Comparison of ENCODE assay signal across 8 cellular contexts in the genomic region with DNA sequence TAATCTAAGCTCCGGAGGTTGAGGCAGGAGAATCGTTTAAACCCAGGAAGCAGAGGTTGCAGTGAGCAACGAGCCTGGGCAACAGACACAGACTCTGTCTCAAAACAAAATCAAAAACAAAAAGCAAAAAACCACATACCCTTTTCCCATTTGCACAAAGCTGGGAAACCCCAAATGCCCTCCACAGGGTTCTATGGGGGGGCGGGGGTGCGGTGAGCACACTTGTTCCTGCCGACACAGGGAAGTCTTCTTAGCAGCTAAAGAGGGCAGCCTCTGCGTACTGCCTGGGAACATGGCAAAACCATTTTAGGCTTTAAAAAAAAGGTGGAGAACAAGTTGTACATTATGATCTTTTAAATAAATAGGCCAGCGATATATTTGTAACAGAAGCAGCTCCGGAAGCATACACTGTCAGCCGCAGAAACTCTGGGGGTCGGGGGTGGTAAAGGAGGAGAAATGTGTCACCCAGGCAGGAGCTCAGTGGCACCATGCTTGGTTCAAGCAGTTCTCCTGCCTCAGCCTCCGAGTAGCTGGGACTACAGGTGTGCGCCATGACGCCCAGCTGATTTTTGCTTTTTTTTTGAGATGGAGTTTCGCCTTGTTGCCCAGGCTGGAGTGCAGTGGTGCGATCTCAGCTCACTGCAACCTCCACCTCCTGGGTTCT. TPM values are rescaled to one million over a fixed set of nuclear protein-coding genes. Genes with fewer than 3 reads are reported as not detected.
DNase-seq lines count a peak whose midpoint lies in the region; ATAC-seq and TF ChIP-seq lines count a peak whose summit lies in the region.
"Not testable (repeated sequence)": the region's sequence is repeated elsewhere in the genome, so short reads cannot be mapped to it uniquely, and the experiment has no call there.

No MANE protein-coding gene starts in this region.

- not testable (repeated sequence) for TF ChIP-seq CTCF in BE2C (IDR thresholded peaks at IDR 0.05; ENCODE audit: low read depth, low read length); HCT116 (IDR thresholded peaks at IDR 0.05 in 2 of 3, conservative IDR thresholded peaks at IDR 0.05 in 1 of 3; ENCODE audit: borderline replicate concordance in 1 of 3, insufficient read depth in 1 of 3, low read depth in 2 of 3, low read length in 2 of 3); Panc1 (IDR thresholded peaks at IDR 0.05)

- H3K4me3 Mint-ChIP-seq in activated CD4-positive, alpha-beta T cell treated with anti-CD3 and anti-CD28 coated beads, Interleukin-2, amount 10 ng/mL, durations not matched to agents 7 days and 5 days, result peak overlapping the region; percentile 89
- peak overlapping the region; percentile 97 for H3K4me3 Mint-ChIP-seq in activated naive CD4-positive, alpha-beta T cell treated with anti-CD3 and anti-CD28 coated beads for 36 hours
- H3K4me3 Mint-ChIP-seq in effector memory CD8-positive, alpha-beta T cell, result peak overlapping the region; percentile 93 to 95
- peak overlapping the region; percentile 25 to 97 (median 68) for H3K4me3 Mint-ChIP-seq in naive thymus-derived CD4-positive, alpha-beta T cell

- not testable (repeated sequence) for ATAC-seq in HCT116; Panc1; naive thymus-derived CD4-positive, alpha-beta T cell
- ATAC-seq in effector memory CD8-positive, alpha-beta T cell (replicated peaks), result peak; percentile 54

- POLR2A ChIA-PET in HCT116 (lab: Charles Lee), result interaction anchor here (0.6 to 3.2 kb wide), 8 partner anchors 9 to 830 kb away, joined by 3 to 12 read pairs (median 4); no protein-coding TSS in a partner anchor
- POLR2A ChIA-PET in Panc1 (lab: Charles Lee), result not testable (repeated sequence)
- POLR2A ChIA-PET in activated CD4-positive, alpha-beta T cell treated with anti-CD3 and anti-CD28 coated beads, Interleukin-2, amount 10 ng/mL, durations not matched to agents 7 days and 5 days (lab: Charles Lee), result interaction anchor here (1.1 kb wide), 1 partner anchor 14 kb away, joined by 4 read pairs; no protein-coding TSS in a partner anchor
- POLR2A ChIA-PET in naive thymus-derived CD4-positive, alpha-beta T cell (lab: Charles Lee), result interaction anchor here (0.5 to 1.9 kb wide), 5 partner anchors 16 to 101 kb away, joined by 3 to 6 read pairs (median 4); partner anchors contain the start of gene KLHDC4

- not testable (repeated sequence) for H3K4me2 ChIP-seq in HCT116 (ENCODE audit: low read length)

- not testable (repeated sequence) for H3K27me3 Mint-ChIP-seq in activated CD4-positive, alpha-beta T cell treated with anti-CD3 and anti-CD28 coated beads, Interleukin-2, amount 10 ng/mL, durations not matched to agents 7 days and 5 days; activated naive CD4-positive, alpha-beta T cell treated with anti-CD3 and anti-CD28 coated beads for 36 hours (ENCODE audit: low read depth); effector memory CD8-positive, alpha-beta T cell; naive thymus-derived CD4-positive, alpha-beta T cell

- peak overlapping the region; percentile 90 for H3K4me3 ChIP-seq in BE2C (ENCODE audit: low read depth, low read length)
- H3K4me3 ChIP-seq in HCT116 (replicated peaks in 1 of 2; ENCODE audit: low read depth in 1 of 2, low read length in 2 of 2); naive thymus-derived CD4-positive, alpha-beta T cell (ENCODE audit: low read length): not testable (repeated sequence)
- H3K4me3 ChIP-seq in Panc1 (ENCODE audit: low read depth in 2 of 2, low read length in 2 of 2), result peak overlapping the region; percentile 68 to 81

- peaks cover 33% of the 10 kb centered on the region for H3K36me3 Mint-ChIP-seq in activated CD4-positive, alpha-beta T cell treated with anti-CD3 and anti-CD28 coated beads, Interleukin-2, amount 10 ng/mL, durations not matched to agents 7 days and 5 days (ENCODE audit: low read depth)
- H3K36me3 Mint-ChIP-seq in activated naive CD4-positive, alpha-beta T cell treated with anti-CD3 and anti-CD28 coated beads for 36 hours (ENCODE audit: low read depth), result peaks cover 62% of the 10 kb centered on the region
- H3K36me3 Mint-ChIP-seq in effector memory CD8-positive, alpha-beta T cell (ENCODE audit: insufficient read depth), result peaks cover 81% of the 10 kb centered on the region
- peaks cover 0 to 25% (median 0%) of the 10 kb centered on the region in 5 donors for H3K36me3 Mint-ChIP-seq in naive thymus-derived CD4-positive, alpha-beta T cell

- peak overlapping the region; percentile 93 for H3K27ac Mint-ChIP-seq in activated CD4-positive, alpha-beta T cell treated with anti-CD3 and anti-CD28 coated beads, Interleukin-2, amount 10 ng/mL, durations not matched to agents 7 days and 5 days
- H3K27ac Mint-ChIP-seq in activated naive CD4-positive, alpha-beta T cell treated with anti-CD3 and anti-CD28 coated beads for 36 hours, result peak overlapping the region; percentile 98
- H3K27ac Mint-ChIP-seq in effector memory CD8-positive, alpha-beta T cell, result peak overlapping the region; percentile 98 to 99
- H3K27ac Mint-ChIP-seq in naive thymus-derived CD4-positive, alpha-beta T cell, result peak overlapping the region in 5 of 9 donors; percentile 3 to 96 (median 70)

- in situ Hi-C loops in Panc1 (cut with HindIII; ENCODE audit: low pct_unique_long_range_greater_than_20kb, low sequenced_read_pairs), result not testable (repeated sequence)

- peaks cover 28% of the 10 kb centered on the region; the same call in 1 of the 2 replicates for H4K20me1 ChIP-seq in HCT116 (ENCODE audit: insufficient read depth)

- not testable (repeated sequence) for H3K9me2 ChIP-seq in HCT116 (ENCODE audit: insufficient read depth)

- RAD21 ChIA-PET in HCT116 (lab: Charles Lee; ENCODE audit: low non-redundant PET in 1 of 2, low total read pairs in 2 of 2, uncharacterized antibody in 2 of 2, unreplicated experiment in 2 of 2), result not testable (repeated sequence)

- H3K4me1 Mint-ChIP-seq in activated CD4-positive, alpha-beta T cell treated with anti-CD3 and anti-CD28 coated beads, Interleukin-2, amount 10 ng/mL, durations not matched to agents 7 days and 5 days, result peaks cover 60% of the 10 kb centered on the region
- peaks cover 52% of the 10 kb centered on the region for H3K4me1 Mint-ChIP-seq in activated naive CD4-positive, alpha-beta T cell treated with anti-CD3 and anti-CD28 coated beads for 36 hours (ENCODE audit: low read depth)
- peaks cover 37 to 43% of the 10 kb centered on the region in 2 donors for H3K4me1 Mint-ChIP-seq in effector memory CD8-positive, alpha-beta T cell (ENCODE audit: low read depth in 2 of 2)
- peaks cover 16 to 58% (median 30%) of the 10 kb centered on the region in 7 donors for H3K4me1 Mint-ChIP-seq in naive thymus-derived CD4-positive, alpha-beta T cell

- not testable (repeated sequence) for TF ChIP-seq POLR2A in HCT116 (IDR thresholded peaks at IDR 0.05; ENCODE audit: borderline replicate concordance, extremely low read depth, insufficient read depth, insufficient read length)

- H3K36me3 ChIP-seq in BE2C, result peaks cover 27% of the 10 kb centered on the region
- H3K36me3 ChIP-seq in HCT116 (ENCODE audit: control insufficient read depth in 1 of 2, insufficient read depth in 2 of 2, low read length in 2 of 2), result peaks cover 0 to 23% of the 10 kb centered on the region in 2 experiments; a peak in 2 of 4 replicates
- not testable (repeated sequence) for H3K36me3 ChIP-seq in Panc1 (ENCODE audit: control insufficient read depth, insufficient read depth, low read length); naive thymus-derived CD4-positive, alpha-beta T cell (ENCODE audit: control insufficient read depth in 2 of 3, insufficient read depth in 3 of 3, low read length in 3 of 3)

- not testable (repeated sequence) for H3K27me3 ChIP-seq in BE2C; HCT116 (ENCODE audit: insufficient read depth, low read length); Panc1 (ENCODE audit: control insufficient read depth, insufficient read depth, low read length); naive thymus-derived CD4-positive, alpha-beta T cell (ENCODE audit: control insufficient read depth in 2 of 2, insufficient read depth in 2 of 2, low read length in 2 of 2)

- H3K9ac ChIP-seq in HCT116 (ENCODE audit: low read length), result not testable (repeated sequence)

- not testable (repeated sequence) for DNase-seq in BE2C; HCT116 (ENCODE audit: low read depth, low spot score); Panc1 (ENCODE audit: low read depth, low spot score)
- DNase-seq in activated CD4-positive, alpha-beta T cell treated with anti-CD3 and anti-CD28 coated beads, Interleukin-2, amount 10 ng/mL, durations not matched to agents 7 days and 5 days, result peak; percentile 40
- peak; percentile 80 for DNase-seq in activated naive CD4-positive, alpha-beta T cell treated with anti-CD3 and anti-CD28 coated beads for 36 hours
- peak; percentile 65 to 77 (median 73) for DNase-seq in effector memory CD8-positive, alpha-beta T cell
- DNase-seq in naive thymus-derived CD4-positive, alpha-beta T cell, result peak in 3 of 9 donors; percentile 25 to 67 (median 45)
- peak; percentile 63 for DNase-seq in stimulated activated CD4-positive, alpha-beta T cell treated with anti-CD3 and anti-CD28 coated beads, Interleukin-4, amount 100 ng/mL, for 24 hours

- intact Hi-C loops in HCT116 (cut with micrococcal nuclease); Panc1 (cut with micrococcal nuclease; ENCODE audit: unreplicated experiment): not testable (repeated sequence)
- intact Hi-C loops in activated naive CD4-positive, alpha-beta T cell treated with anti-CD3 and anti-CD28 coated beads for 36 hours (cut with micrococcal nuclease), result loop anchor here (1.0 kb wide), 1 partner anchor 87 kb away; no protein-coding TSS in a partner anchor
- intact Hi-C loops in naive thymus-derived CD4-positive, alpha-beta T cell (cut with micrococcal nuclease), result loop anchor here (10.0 kb wide), 2 partner anchors 371 to 481 kb away; partner anchors contain the start of genes FBXO31 (in 1 of the 2) and ZCCHC14 (in 1 of the 2)

- not testable (repeated sequence) for H3K9me3 ChIP-seq in BE2C; HCT116 (ENCODE audit: control insufficient read depth in 1 of 2, insufficient read depth in 1 of 2, low read depth in 1 of 2, low read length in 2 of 2); Panc1 (ENCODE audit: control insufficient read depth, insufficient read depth, low read depth, low read length); naive thymus-derived CD4-positive, alpha-beta T cell (ENCODE audit: control insufficient read depth in 2 of 3, low read length in 3 of 3)

- peaks cover 17% of the 10 kb centered on the region for H3K4me1 ChIP-seq in BE2C
- H3K4me1 ChIP-seq in HCT116 (ENCODE audit: control insufficient read depth in 1 of 2, insufficient read depth in 2 of 2, low read length in 2 of 2), result peaks cover 35 to 68% of the 10 kb centered on the region in 2 experiments
- peaks cover 16% of the 10 kb centered on the region for H3K4me1 ChIP-seq in Panc1 (ENCODE audit: control insufficient read depth, insufficient read depth, low read length)
- H3K4me1 ChIP-seq in naive thymus-derived CD4-positive, alpha-beta T cell (ENCODE audit: control insufficient read depth in 2 of 2, insufficient read depth in 2 of 2, low read length in 2 of 2), result peaks cover 17 to 20% of the 10 kb centered on the region in 2 donors

- not testable (repeated sequence) for H3K27ac ChIP-seq in HCT116 (ENCODE audit: low read depth, low read length); naive thymus-derived CD4-positive, alpha-beta T cell (ENCODE audit: low read depth, low read length)
- peak overlapping the region; percentile 65; the same call in 1 of the 2 replicates for H3K27ac ChIP-seq in Panc1 (ENCODE audit: low read length)

- H2AFZ ChIP-seq in HCT116 (ENCODE audit: low read depth, low read length, poor library complexity, severe bottlenecking), result not testable (repeated sequence)

- H3K79me2 ChIP-seq in HCT116 (ENCODE audit: insufficient read depth, low read length), result peaks cover 81% of the 10 kb centered on the region

- TF ChIP-seq RAD21 in HCT116 (IDR thresholded peaks at IDR 0.05; ENCODE audit: low read depth), result not testable (repeated sequence)

- CTCF ChIA-PET in HCT116 (lab: Charles Lee) (interaction anchor here (1.2 kb wide), 1 partner anchor 87 kb away, joined by 3 read pairs; no protein-coding TSS in a partner anchor), Panc1 (lab: Charles Lee) (interaction anchor here (0.9 to 1.4 kb wide), 2 partner anchors 16 to 87 kb away, joined by 3 to 4 read pairs; no protein-coding TSS in a partner anchor)
- CTCF ChIA-PET in activated CD4-positive, alpha-beta T cell treated with anti-CD3 and anti-CD28 coated beads, Interleukin-2, amount 10 ng/mL, durations not matched to agents 7 days and 5 days (lab: Charles Lee), result interaction anchor here (0.7 to 13.9 kb wide), 7 partner anchors 9 to 84 kb away, joined by 3 to 249 read pairs (median 4); no protein-coding TSS in a partner anchor
- CTCF ChIA-PET in activated naive CD4-positive, alpha-beta T cell treated with anti-CD3 and anti-CD28 coated beads for 36 hours (lab: Charles Lee), result interaction anchor here (0.6 to 5.3 kb wide), 9 partner anchors 15 to 872 kb away, joined by 3 to 55 read pairs (median 6); partner anchors contain the start of gene KLHDC4
- CTCF ChIA-PET in naive thymus-derived CD4-positive, alpha-beta T cell (lab: Charles Lee), result interaction anchor here (0.9 to 2.3 kb wide), 6 partner anchors 15 to 87 kb away, joined by 3 to 18 read pairs (median 6); no protein-coding TSS in a partner anchor

- BruUV-seq in HCT116 (replicated peaks; lab: Mats Ljungman, UMichigan); Panc1 (replicated peaks; lab: Mats Ljungman, UMichigan): not testable (repeated sequence)

- H3K9me3 Mint-ChIP-seq in activated CD4-positive, alpha-beta T cell treated with anti-CD3 and anti-CD28 coated beads, Interleukin-2, amount 10 ng/mL, durations not matched to agents 7 days and 5 days; activated naive CD4-positive, alpha-beta T cell treated with anti-CD3 and anti-CD28 coated beads for 36 hours; effector memory CD8-positive, alpha-beta T cell; naive thymus-derived CD4-positive, alpha-beta T cell: not testable (repeated sequence)

RNA-seq across cellular contexts. Expression of gene SLC7A5, which starts 3.3 kb away (rescaled TPM):
- polyA plus RNA-seq in BE2C (2012; ENCODE audit: insufficient read depth, insufficient read length, low read depth), result 258 TPM
- total RNA-seq in HCT116 (2021; ENCODE audit: unreplicated experiment) (482 TPM), Panc1 (2021; ENCODE audit: unreplicated experiment) (231 TPM)
- 533 and 540 TPM in 2 replicates for polyA plus RNA-seq in HCT116 (2012)
- 265 TPM for polyA plus RNA-seq in Panc1 (2012; ENCODE audit: insufficient read length)
- 10 to 100 TPM; 73.1 to 77.1 TPM for total RNA-seq in activated CD4-positive, alpha-beta T cell treated with anti-CD3 and anti-CD28 coated beads, Interleukin-2, amount 10 ng/mL, durations not matched to agents 7 days and 5 days
- 100 to 1,000 TPM; 343 to 346 TPM for total RNA-seq in activated naive CD4-positive, alpha-beta T cell treated with anti-CD3 and anti-CD28 coated beads for 36 hours
- total RNA-seq in naive thymus-derived CD4-positive, alpha-beta T cell, result 100 to 1,000 TPM in 1 of 5 experiments, 10 to 100 TPM in 2, 1 to 10 TPM in 2; 6.0 to 113 (median 29.3) TPM
- polyA plus RNA-seq in naive thymus-derived CD4-positive, alpha-beta T cell, result 1 to 10 TPM; 3.3 to 3.4 TPM
